ENCODE assay signal across 20 cellular contexts in genomic region chr6:131657630-131658111, GRCh38. TPM values are rescaled to one million over a fixed set of nuclear protein-coding genes. Genes with fewer than 3 reads are reported as not detected.
DNase-seq lines count a peak whose midpoint lies in the region; ATAC-seq, FAIRE-seq and TF ChIP-seq lines count a peak whose summit lies in the region.
"Had no signal": no experiment of that assay in that cellular context is flagged by ENCODE, and none has a peak within 500 bp of the region (broad histone marks: within the 10 kb centered on the region; RNA-seq: fewer than 3 reads in every experiment).

No MANE protein-coding gene starts in this region.

- H3K9me2 ChIP-seq in PC-3 (replicated peaks; ENCODE audit: low read length), result no peaks in the 10 kb centered on the region

- H3K27me3 Mint-ChIP-seq in endothelial cell (ENCODE audit: unreplicated experiment), result peaks cover 4% of the 10 kb centered on the region
- H3K27me3 Mint-ChIP-seq: activated CD4-positive, alpha-beta memory T cell treated with anti-CD3 and anti-CD28 coated beads for 36 hours had no signal

- H3K79me2 ChIP-seq in PC-3 (ENCODE audit: low read length), result no peaks in the 10 kb centered on the region

- CTCF ChIA-PET in PC-3 (lab: Charles Lee), result no interaction called here

- peak overlapping the region; percentile 50 for H3K27ac ChIP-seq in PC-3 (ENCODE audit: low read length)
- H3K27ac ChIP-seq: right lobe of liver, SK-N-MC, testis had no signal

- no peak for FAIRE-seq in urothelium cell line (lab: Jason Lieb, UNC)
- FAIRE-seq: TTC549 had no signal

- no peaks in the 10 kb centered on the region for H4K20me1 ChIP-seq in PC-3 (ENCODE audit: low read length)

- no peaks in the 10 kb centered on the region for H3K9me3 ChIP-seq in PC-3 (ENCODE audit: low read length)
- H3K9me3 ChIP-seq: right lobe of liver, testis had no signal

- no peaks in the 10 kb centered on the region for H3K27me3 ChIP-seq in PC-3 (ENCODE audit: low read length)
- H3K27me3 ChIP-seq: right lobe of liver, testis had no signal

- H3K4me2 ChIP-seq in PC-3 (ENCODE audit: low read length), result no peak overlapping the region

- BruUV-seq in PC-3 (replicated peaks; lab: Mats Ljungman, UMichigan), result no TSS peak

- TF ChIP-seq CTCF in PC-3 (conservative IDR thresholded peaks at IDR 0.05; ENCODE audit: low read depth, low read length) (no peak), cardiac fibroblast (IDR thresholded peaks at IDR 0.05; ENCODE audit: low read depth, low read length) (no peak), endothelial cell (IDR thresholded peaks at IDR 0.05; ENCODE audit: unreplicated experiment) (no peak)

- H2AFZ ChIP-seq in PC-3 (ENCODE audit: low read length), result no peak overlapping the region

- peaks cover 3% of the 10 kb centered on the region for H3F3A ChIP-seq in PC-3 (ENCODE audit: low read length, unreplicated experiment)

- H3K27ac Mint-ChIP-seq in endothelial cell (ENCODE audit: unreplicated experiment), result no peak overlapping the region
- H3K27ac Mint-ChIP-seq: activated CD4-positive, alpha-beta memory T cell treated with anti-CD3 and anti-CD28 coated beads for 36 hours; mesothelial cell of epicardium had no signal

- H3K4me1 ChIP-seq in PC-3 (ENCODE audit: insufficient read depth, low read length), result peaks cover 36% of the 10 kb centered on the region
- H3K4me1 ChIP-seq: testis had no signal

- POLR2A ChIA-PET in PC-3 (lab: Charles Lee; ENCODE audit: unreplicated experiment), result no interaction called here

- no peak overlapping the region for H3K9ac ChIP-seq in PC-3 (ENCODE audit: low read length)

- no peak overlapping the region for H3K4me3 Mint-ChIP-seq in endothelial cell (ENCODE audit: unreplicated experiment)
- H3K4me3 Mint-ChIP-seq: activated CD4-positive, alpha-beta memory T cell treated with anti-CD3 and anti-CD28 coated beads for 36 hours; mesothelial cell of epicardium had no signal

- no peaks in the 10 kb centered on the region for H3K36me3 Mint-ChIP-seq in endothelial cell (ENCODE audit: low read depth, unreplicated experiment)
- H3K36me3 Mint-ChIP-seq: mesothelial cell of epicardium had no signal

- no peak overlapping the region for H3K4me3 ChIP-seq in PC-3 (ENCODE audit: low read length)
- H3K4me3 ChIP-seq in cardiac fibroblast (replicated peaks in 1 of 2; ENCODE audit: low read depth in 2 of 2, low read length in 2 of 2), result no peak overlapping the region
- H3K4me3 ChIP-seq: right lobe of liver, SK-N-MC, testis had no signal

- H3K9me3 Mint-ChIP-seq in endothelial cell (ENCODE audit: unreplicated experiment), result no peaks in the 10 kb centered on the region
- H3K9me3 Mint-ChIP-seq: activated CD4-positive, alpha-beta memory T cell treated with anti-CD3 and anti-CD28 coated beads for 36 hours had no signal

- intact Hi-C loops in PC-3 (cut with micrococcal nuclease), result no loop called here

- H3K36me3 ChIP-seq in PC-3 (ENCODE audit: low read depth, low read length), result no peaks in the 10 kb centered on the region
- H3K36me3 ChIP-seq: right lobe of liver had no signal

- DNase-seq in GM04503 (ENCODE audit: low read depth) (peak; percentile 71), PC-3 (peak; percentile 54), cardiac fibroblast (ENCODE audit: low read depth in 2 of 2) (peak; percentile 8 to 48), stromal cell of bone marrow (ENCODE audit: low read depth) (peak; percentile 16), cortex of kidney (lab: John Stamatoyannopoulos, UW) (no peak), urothelium cell line (ENCODE audit: low spot score) (no peak), endothelial cell (ENCODE audit: low spot score) (no peak)
- DNase-seq: activated CD4-positive, alpha-beta memory T cell treated with anti-CD3 and anti-CD28 coated beads for 36 hours; activated T-cell treated with anti-CD3 and anti-CD28 coated beads, Interleukin-2, amount 50 U/mL, for 48 hours; glutamatergic neuron; KBM-7; NCI-H446 treated with DMSO at 0.1 percent for 48 hours; nucleus accumbens; right lobe of liver; testis had no signal

- peaks cover under 1% of the 10 kb centered on the region for H3K4me1 Mint-ChIP-seq in endothelial cell (ENCODE audit: unreplicated experiment)
- H3K4me1 Mint-ChIP-seq: mesothelial cell of epicardium had no signal

- peak; percentile 19 for ATAC-seq in PC-3
- ATAC-seq: right lobe of liver had no signal

RNA-seq across cellular contexts. Expression of gene ENPP3, which starts 20.6 kb away (rescaled TPM):
- total RNA-seq in PC-3 (2014; rRNA removed) (0.18 TPM in 1 of 2 replicates, not detected in the other), endothelial cell (ENCODE audit: unreplicated experiment) (0.64 TPM)
- total RNA-seq: chondrocyte, kidney epithelial cell had no signal

RNA-seq across cellular contexts. Expression of gene MED23, which starts 29.6 kb away (rescaled TPM):
- 15.4 and 18.1 TPM in 2 replicates for total RNA-seq in PC-3 (2014; rRNA removed)
- total RNA-seq in endothelial cell (ENCODE audit: unreplicated experiment), result 32.1 TPM

RNA-seq across cellular contexts. Expression of gene OR2A4, which starts 43.5 kb away (rescaled TPM):
- total RNA-seq in PC-3 (2014; rRNA removed), result 0.36 and 0.86 TPM in 2 replicates
- not detected for total RNA-seq in endothelial cell (ENCODE audit: unreplicated experiment)
- total RNA-seq: activated CD4-positive, alpha-beta memory T cell treated with anti-CD3 and anti-CD28 coated beads for 36 hours; chondrocyte; kidney epithelial cell; mesothelial cell of epicardium had no signal

RNA-seq across cellular contexts. Expression of gene CTAGE9, which starts 53.1 kb away (rescaled TPM):
- not detected in 2 replicates for total RNA-seq in PC-3 (2014; rRNA removed)
- total RNA-seq in endothelial cell (ENCODE audit: unreplicated experiment), result not detected
- total RNA-seq: activated CD4-positive, alpha-beta memory T cell treated with anti-CD3 and anti-CD28 coated beads for 36 hours; chondrocyte; kidney epithelial cell; right lobe of liver had no signal

Comparison
In these comparisons a context has a peak if more than half of its experiments do, and no peak if none do; other contexts are left out.
1. DNase-seq: peak in GM04503 (single experiment), PC-3 (single experiment), cardiac fibroblast (2 of 2) and stromal cell of bone marrow (single experiment); none in cortex of kidney (single experiment), urothelium cell line (single experiment) and endothelial cell (single experiment).